ENCODE assay signal across 8 cellular contexts in genomic region chr12:119876761-119877638, GRCh38. TPM values are rescaled to one million over a fixed set of nuclear protein-coding genes. Genes with fewer than 3 reads are reported as not detected.
DNase-seq lines count a peak whose midpoint lies in the region; ATAC-seq, FAIRE-seq and TF ChIP-seq lines count a peak whose summit lies in the region.

A gene with protein sequence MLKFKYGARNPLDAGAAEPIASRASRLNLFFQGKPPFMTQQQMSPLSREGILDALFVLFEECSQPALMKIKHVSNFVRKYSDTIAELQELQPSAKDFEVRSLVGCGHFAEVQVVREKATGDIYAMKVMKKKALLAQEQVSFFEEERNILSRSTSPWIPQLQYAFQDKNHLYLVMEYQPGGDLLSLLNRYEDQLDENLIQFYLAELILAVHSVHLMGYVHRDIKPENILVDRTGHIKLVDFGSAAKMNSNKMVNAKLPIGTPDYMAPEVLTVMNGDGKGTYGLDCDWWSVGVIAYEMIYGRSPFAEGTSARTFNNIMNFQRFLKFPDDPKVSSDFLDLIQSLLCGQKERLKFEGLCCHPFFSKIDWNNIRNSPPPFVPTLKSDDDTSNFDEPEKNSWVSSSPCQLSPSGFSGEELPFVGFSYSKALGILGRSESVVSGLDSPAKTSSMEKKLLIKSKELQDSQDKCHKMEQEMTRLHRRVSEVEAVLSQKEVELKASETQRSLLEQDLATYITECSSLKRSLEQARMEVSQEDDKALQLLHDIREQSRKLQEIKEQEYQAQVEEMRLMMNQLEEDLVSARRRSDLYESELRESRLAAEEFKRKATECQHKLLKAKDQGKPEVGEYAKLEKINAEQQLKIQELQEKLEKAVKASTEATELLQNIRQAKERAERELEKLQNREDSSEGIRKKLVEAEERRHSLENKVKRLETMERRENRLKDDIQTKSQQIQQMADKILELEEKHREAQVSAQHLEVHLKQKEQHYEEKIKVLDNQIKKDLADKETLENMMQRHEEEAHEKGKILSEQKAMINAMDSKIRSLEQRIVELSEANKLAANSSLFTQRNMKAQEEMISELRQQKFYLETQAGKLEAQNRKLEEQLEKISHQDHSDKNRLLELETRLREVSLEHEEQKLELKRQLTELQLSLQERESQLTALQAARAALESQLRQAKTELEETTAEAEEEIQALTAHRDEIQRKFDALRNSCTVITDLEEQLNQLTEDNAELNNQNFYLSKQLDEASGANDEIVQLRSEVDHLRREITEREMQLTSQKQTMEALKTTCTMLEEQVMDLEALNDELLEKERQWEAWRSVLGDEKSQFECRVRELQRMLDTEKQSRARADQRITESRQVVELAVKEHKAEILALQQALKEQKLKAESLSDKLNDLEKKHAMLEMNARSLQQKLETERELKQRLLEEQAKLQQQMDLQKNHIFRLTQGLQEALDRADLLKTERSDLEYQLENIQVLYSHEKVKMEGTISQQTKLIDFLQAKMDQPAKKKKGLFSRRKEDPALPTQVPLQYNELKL (N-terminal part only) (minus strand): TSS chr12:119877320. CDS start chr12:119876168, 1,152 bp downstream.

- no peaks in the 10 kb centered on the region for H3K4me1 ChIP-seq in Caco-2
- H3K4me1 ChIP-seq in endocrine pancreas (ENCODE audit: control insufficient read depth, insufficient read depth, low read length), result no peaks in the 10 kb centered on the region
- H3K4me1 ChIP-seq in mesenchymal stem cell (ENCODE audit: control insufficient read depth, insufficient read depth, low read depth, low read length), result peaks cover 5% of the 10 kb centered on the region

- POLR2A ChIA-PET in Caco-2 (lab: Charles Lee), result interaction anchor here (0.5 kb wide), 1 partner anchor 1613 kb away, joined by 3 read pairs; no protein-coding TSS in a partner anchor
- POLR2A ChIA-PET in activated CD8-positive, alpha-beta memory T cell treated with anti-CD3 and anti-CD28 coated beads for 36 hours (lab: Charles Lee), result no interaction called here

- H4K91ac ChIP-seq in mesenchymal stem cell (ENCODE audit: low read length), result peak within 1 kb of the TSS; percentile 10

- H3K27me3 Mint-ChIP-seq in Caco-2 (ENCODE audit: insufficient read depth, unreplicated experiment), result peaks cover 3% of the 10 kb centered on the region

- H2BK120ac ChIP-seq in mesenchymal stem cell (ENCODE audit: low read depth, low read length), result no peak within 1 kb of the TSS

- BruUV-seq in Caco-2 (replicated peaks; lab: Mats Ljungman, UMichigan), result TSS peak; percentile 44

- no peaks in the 10 kb centered on the region for H3K36me3 ChIP-seq in Caco-2 (ENCODE audit: control insufficient read depth, insufficient read depth, low read length)
- no peaks in the 10 kb centered on the region for H3K36me3 ChIP-seq in endocrine pancreas (ENCODE audit: control insufficient read depth, insufficient read depth, low read length)
- no peaks in the 10 kb centered on the region for H3K36me3 ChIP-seq in mesenchymal stem cell (ENCODE audit: control insufficient read depth in 1 of 2, insufficient read depth in 2 of 2, low read depth in 1 of 2, low read length in 2 of 2)

- DNase-seq in Caco-2 (peak; percentile 92 to 94), HTR-8/SVneo (ENCODE audit: insufficient read length, low spot score) (peak; percentile 98), NOMO-1 treated with DMSO at 0.1 percent for 48 hours (lab: John Stamatoyannopoulos, UW; ENCODE audit: unreplicated experiment) (peak; percentile 92), mesenchymal stem cell (peak; percentile 95)
- peak; percentile 66 for DNase-seq in stimulated activated CD8-positive, alpha-beta memory T cell treated with anti-CD3 and anti-CD28 coated beads, Interleukin-12 subunit alpha, Interleukin-12 subunit beta, amount 100 ng/mL, for 24 hours (ENCODE audit: extremely low read depth)

- H2AFZ ChIP-seq in mesenchymal stem cell (ENCODE audit: low read depth, low read length), result peak within 1 kb of the TSS; percentile 99

- H3K9me3 ChIP-seq in Caco-2 (no peaks in the 10 kb centered on the region), endocrine pancreas (ENCODE audit: control insufficient read depth, low read length) (no peaks in the 10 kb centered on the region), mesenchymal stem cell (ENCODE audit: control insufficient read depth, low read length) (no peaks in the 10 kb centered on the region)

- H3K9me3 Mint-ChIP-seq in Caco-2 (ENCODE audit: unreplicated experiment), result no peaks in the 10 kb centered on the region

- peaks cover 16% of the 10 kb centered on the region for H3K79me1 ChIP-seq in mesenchymal stem cell (replicated peaks; ENCODE audit: low read length, poor library complexity, severe bottlenecking)

- CTCF ChIA-PET in Caco-2 (lab: Charles Lee), result interaction anchor here (1.1 kb wide), 1 partner anchor 25 kb away, joined by 3 read pairs; no protein-coding TSS in a partner anchor
- CTCF ChIA-PET in activated CD8-positive, alpha-beta memory T cell treated with anti-CD3 and anti-CD28 coated beads for 36 hours (lab: Charles Lee), result interaction anchor here (1.7 kb wide), 1 partner anchor 23 kb away, joined by 4 read pairs; no protein-coding TSS in a partner anchor

- no peak within 1 kb of the TSS for H3K27ac ChIP-seq in mesenchymal stem cell (ENCODE audit: low read length, poor library complexity, severe bottlenecking)

- H2BK12ac ChIP-seq in mesenchymal stem cell (ENCODE audit: low read length in 2 of 2), result peak within 1 kb of the TSS in 1 of 2 experiments; percentile 11

- H3K4me2 ChIP-seq in mesenchymal stem cell (ENCODE audit: low read length, poor library complexity, severe bottlenecking), result peak within 1 kb of the TSS; percentile 94

- FAIRE-seq in HTR-8/SVneo (lab: Jason Lieb, UNC), result peak; percentile 66

- H3K27me3 ChIP-seq in Caco-2 (replicated peaks; ENCODE audit: control insufficient read depth, insufficient read depth, low read length) (no peaks in the 10 kb centered on the region), endocrine pancreas (ENCODE audit: control insufficient read depth, insufficient read depth, low read length) (no peaks in the 10 kb centered on the region), mesenchymal stem cell (ENCODE audit: control insufficient read depth in 1 of 2, insufficient read depth in 1 of 2, low read length in 2 of 2) (no peaks in the 10 kb centered on the region)

- intact Hi-C loops in Caco-2 (cut with micrococcal nuclease; ENCODE audit: unreplicated experiment), result loop anchor here (1.0 kb wide), 2 partner anchors 25 to 210 kb away; no protein-coding TSS in a partner anchor

- ATAC-seq in GM21381 (IDR thresholded peaks at IDR 0.05; ENCODE audit: unreplicated experiment), result peak; percentile 100

- H3K27ac Mint-ChIP-seq in Caco-2 (ENCODE audit: unreplicated experiment), result peak within 1 kb of the TSS; percentile 82

- H3K14ac ChIP-seq in mesenchymal stem cell (ENCODE audit: low read length in 2 of 2), result peak within 1 kb of the TSS in 1 of 2 experiments; percentile 55

- H3K36me3 Mint-ChIP-seq in Caco-2 (ENCODE audit: insufficient read depth, unreplicated experiment), result peaks cover 13% of the 10 kb centered on the region

- H3K9ac ChIP-seq in endocrine pancreas (ENCODE audit: control insufficient read depth, insufficient read depth, low read length) (peak within 1 kb of the TSS; percentile 47), mesenchymal stem cell (ENCODE audit: low read length) (peak within 1 kb of the TSS; percentile 85)

- peak within 1 kb of the TSS in 1 of 2 experiments; percentile 23 for H3K23ac ChIP-seq in mesenchymal stem cell (ENCODE audit: low read length in 2 of 2)

- H2AK5ac ChIP-seq in mesenchymal stem cell (ENCODE audit: low read length, severe bottlenecking), result no peak within 1 kb of the TSS

- peak in 1 of 2 experiments; percentile 0 for TF ChIP-seq CTCF in Caco-2 (IDR thresholded peaks at IDR 0.05; ENCODE audit: insufficient read depth in 1 of 2, low read depth in 1 of 2, low read length in 1 of 2, severe bottlenecking in 1 of 2, unreplicated experiment in 1 of 2)

- H3K4me3 ChIP-seq in Caco-2 (ENCODE audit: low read depth, low read length) (peak within 1 kb of the TSS; percentile 98), endocrine pancreas (ENCODE audit: control insufficient read depth, insufficient read depth, low read length) (peak within 1 kb of the TSS; percentile 24), mesenchymal stem cell (ENCODE audit: insufficient read depth in 1 of 2, low read depth in 1 of 2, low read length in 2 of 2) (peak within 1 kb of the TSS; percentile 94 to 96)

- no peak within 1 kb of the TSS for H3K4ac ChIP-seq in mesenchymal stem cell (ENCODE audit: low read depth in 1 of 2, low read length in 2 of 2)

- peak within 1 kb of the TSS; percentile 91 for H3K4me3 Mint-ChIP-seq in Caco-2 (ENCODE audit: unreplicated experiment)

- no peak within 1 kb of the TSS for H4K8ac ChIP-seq in mesenchymal stem cell (ENCODE audit: low read length)

- no peak within 1 kb of the TSS for H2BK15ac ChIP-seq in mesenchymal stem cell (ENCODE audit: low read depth, poor library complexity, severe bottlenecking)

- H3K18ac ChIP-seq in mesenchymal stem cell (ENCODE audit: low read depth in 1 of 2, low read length in 2 of 2), result peak within 1 kb of the TSS in 1 of 2 experiments; percentile 50

- WGBS in mesenchymal stem cell, result under 1% methylated on average over 56 of the region's 56 CpGs

- peaks cover 13% of the 10 kb centered on the region for H3K4me1 Mint-ChIP-seq in Caco-2 (ENCODE audit: low read depth, unreplicated experiment)

- H2BK5ac ChIP-seq in mesenchymal stem cell (ENCODE audit: low read depth, low read length, poor library complexity, severe bottlenecking), result no peak within 1 kb of the TSS

RNA-seq across cellular contexts. Expression of the gene that starts here (rescaled TPM):
- total RNA-seq in Caco-2 (2022), result 55.9 and 62.3 TPM in 2 replicates
- 10 to 100 TPM; 28.6 to 32.4 TPM for total RNA-seq in activated CD8-positive, alpha-beta memory T cell treated with anti-CD3 and anti-CD28 coated beads for 36 hours
- 2.6 TPM for polyA plus RNA-seq in mesenchymal stem cell (2013, experiment 1 of 2)
- 2.3 TPM for polyA plus RNA-seq in mesenchymal stem cell (2013, experiment 2 of 2)

Comparison
In these comparisons a context has a peak if more than half of its experiments do, and no peak if none do; other contexts are left out.
1. H3K4me3 ChIP-seq: peak in every context shown above with its lines; median percentile 98 in Caco-2; 95 in mesenchymal stem cell; 24 in endocrine pancreas.